1 cellular context compared by ENCODE assay signal in the genomic region with DNA sequence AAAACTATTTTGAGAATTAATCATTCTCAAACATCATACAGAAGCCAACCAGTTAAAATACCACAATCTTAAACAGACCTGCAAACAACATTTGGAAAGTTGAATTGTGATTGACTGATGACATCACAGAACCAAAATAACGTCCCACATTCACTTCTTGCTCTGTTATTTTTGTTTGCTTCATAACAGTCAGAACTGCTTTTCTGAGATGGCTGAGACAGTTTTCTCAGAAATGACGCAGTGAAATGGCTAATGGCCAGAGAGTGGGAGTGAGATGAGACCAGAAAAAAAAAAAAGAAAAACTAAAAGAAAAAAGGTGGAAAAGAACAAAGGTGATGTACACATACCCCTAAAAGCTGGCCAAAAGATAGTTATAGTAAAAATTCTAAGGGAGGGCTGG.
A peak's percentile ranks its signal among the peaks of the same experiment; 100 is the strongest.
TF ChIP-seq lines count a peak whose summit lies in the region.

No MANE protein-coding gene starts in this region.

TF ChIP-seq in GM12878, 131 proteins besides CTCF, POLR2A, EP300 and RAD21:
- TF ChIP-seq MEF2A (IDR thresholded peaks at IDR 0.05; ENCODE audit: insufficient read depth, low read depth, low read length) (0 out of 2 replicates have a peak, but pooled peaks have one; percentile 43), CHD1 (IDR thresholded peaks at IDR 0.05; ENCODE audit: low read depth, low read length) (no peak), POLR2AphosphoS5 (IDR thresholded peaks at IDR 0.05; ENCODE audit: low read length) (no peak), FOXM1 (IDR thresholded peaks at IDR 0.05; ENCODE audit: low read depth, low read length) (peak; percentile 36; the same call in 1 of the 2 replicates), ATF7 (IDR thresholded peaks at IDR 0.05; ENCODE audit: low read depth) (peak; percentile 45; the same call in 1 of the 2 replicates), CREM (IDR thresholded peaks at IDR 0.05; ENCODE audit: low read depth) (peak; percentile 83), CEBPB (IDR thresholded peaks at IDR 0.05; ENCODE audit: borderline replicate concordance in 1 of 2, low read depth in 2 of 2, low read length in 2 of 2) (no peak), NBN (IDR thresholded peaks at IDR 0.05) (no peak), SMAD5 (IDR thresholded peaks at IDR 0.05; ENCODE audit: low read depth) (no peak), RUNX3 (IDR thresholded peaks at IDR 0.05; ENCODE audit: low read length) (peak; percentile 46; the same call in 1 of the 2 replicates), CREB1 (IDR thresholded peaks at IDR 0.05; ENCODE audit: low read depth) (peak; percentile 88), ZNF217 (IDR thresholded peaks at IDR 0.05) (no peak), ZBED1 (IDR thresholded peaks at IDR 0.05; ENCODE audit: borderline replicate concordance) (0 out of 2 replicates have a peak, but pooled peaks have one; percentile 36), EED (IDR thresholded peaks at IDR 0.05; ENCODE audit: low read depth) (no peak), JUNB (IDR thresholded peaks at IDR 0.05) (0 out of 2 replicates have a peak, but pooled peaks have one; percentile 43), TARDBP (IDR thresholded peaks at IDR 0.05; ENCODE audit: borderline replicate concordance) (no peak), MYC (IDR thresholded peaks at IDR 0.05; ENCODE audit: insufficient read depth, insufficient read length, insufficient replicate concordance, low read length, severe bottlenecking) (no peak), NFIC (IDR thresholded peaks at IDR 0.05; ENCODE audit: low read depth, low read length) (peak; percentile 50; the same call in 1 of the 2 replicates)
- TF ChIP-seq, protein P1, sequence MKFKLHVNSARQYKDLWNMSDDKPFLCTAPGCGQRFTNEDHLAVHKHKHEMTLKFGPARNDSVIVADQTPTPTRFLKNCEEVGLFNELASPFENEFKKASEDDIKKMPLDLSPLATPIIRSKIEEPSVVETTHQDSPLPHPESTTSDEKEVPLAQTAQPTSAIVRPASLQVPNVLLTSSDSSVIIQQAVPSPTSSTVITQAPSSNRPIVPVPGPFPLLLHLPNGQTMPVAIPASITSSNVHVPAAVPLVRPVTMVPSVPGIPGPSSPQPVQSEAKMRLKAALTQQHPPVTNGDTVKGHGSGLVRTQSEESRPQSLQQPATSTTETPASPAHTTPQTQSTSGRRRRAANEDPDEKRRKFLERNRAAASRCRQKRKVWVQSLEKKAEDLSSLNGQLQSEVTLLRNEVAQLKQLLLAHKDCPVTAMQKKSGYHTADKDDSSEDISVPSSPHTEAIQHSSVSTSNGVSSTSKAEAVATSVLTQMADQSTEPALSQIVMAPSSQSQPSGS (IDR thresholded peaks at IDR 0.05; ENCODE audit: low read length): peak; percentile 37; the same call in 1 of the 2 replicates
- TF ChIP-seq, protein P2, sequence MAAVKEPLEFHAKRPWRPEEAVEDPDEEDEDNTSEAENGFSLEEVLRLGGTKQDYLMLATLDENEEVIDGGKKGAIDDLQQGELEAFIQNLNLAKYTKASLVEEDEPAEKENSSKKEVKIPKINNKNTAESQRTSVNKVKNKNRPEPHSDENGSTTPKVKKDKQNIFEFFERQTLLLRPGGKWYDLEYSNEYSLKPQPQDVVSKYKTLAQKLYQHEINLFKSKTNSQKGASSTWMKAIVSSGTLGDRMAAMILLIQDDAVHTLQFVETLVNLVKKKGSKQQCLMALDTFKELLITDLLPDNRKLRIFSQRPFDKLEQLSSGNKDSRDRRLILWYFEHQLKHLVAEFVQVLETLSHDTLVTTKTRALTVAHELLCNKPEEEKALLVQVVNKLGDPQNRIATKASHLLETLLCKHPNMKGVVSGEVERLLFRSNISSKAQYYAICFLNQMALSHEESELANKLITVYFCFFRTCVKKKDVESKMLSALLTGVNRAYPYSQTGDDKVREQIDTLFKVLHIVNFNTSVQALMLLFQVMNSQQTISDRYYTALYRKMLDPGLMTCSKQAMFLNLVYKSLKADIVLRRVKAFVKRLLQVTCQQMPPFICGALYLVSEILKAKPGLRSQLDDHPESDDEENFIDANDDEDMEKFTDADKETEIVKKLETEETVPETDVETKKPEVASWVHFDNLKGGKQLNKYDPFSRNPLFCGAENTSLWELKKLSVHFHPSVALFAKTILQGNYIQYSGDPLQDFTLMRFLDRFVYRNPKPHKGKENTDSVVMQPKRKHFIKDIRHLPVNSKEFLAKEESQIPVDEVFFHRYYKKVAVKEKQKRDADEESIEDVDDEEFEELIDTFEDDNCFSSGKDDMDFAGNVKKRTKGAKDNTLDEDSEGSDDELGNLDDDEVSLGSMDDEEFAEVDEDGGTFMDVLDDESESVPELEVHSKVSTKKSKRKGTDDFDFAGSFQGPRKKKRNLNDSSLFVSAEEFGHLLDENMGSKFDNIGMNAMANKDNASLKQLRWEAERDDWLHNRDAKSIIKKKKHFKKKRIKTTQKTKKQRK (IDR thresholded peaks at IDR 0.05; ENCODE audit: low read depth, low read length): no peak
- TF ChIP-seq, protein P3, sequence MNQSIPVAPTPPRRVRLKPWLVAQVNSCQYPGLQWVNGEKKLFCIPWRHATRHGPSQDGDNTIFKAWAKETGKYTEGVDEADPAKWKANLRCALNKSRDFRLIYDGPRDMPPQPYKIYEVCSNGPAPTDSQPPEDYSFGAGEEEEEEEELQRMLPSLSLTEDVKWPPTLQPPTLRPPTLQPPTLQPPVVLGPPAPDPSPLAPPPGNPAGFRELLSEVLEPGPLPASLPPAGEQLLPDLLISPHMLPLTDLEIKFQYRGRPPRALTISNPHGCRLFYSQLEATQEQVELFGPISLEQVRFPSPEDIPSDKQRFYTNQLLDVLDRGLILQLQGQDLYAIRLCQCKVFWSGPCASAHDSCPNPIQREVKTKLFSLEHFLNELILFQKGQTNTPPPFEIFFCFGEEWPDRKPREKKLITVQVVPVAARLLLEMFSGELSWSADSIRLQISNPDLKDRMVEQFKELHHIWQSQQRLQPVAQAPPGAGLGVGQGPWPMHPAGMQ (IDR thresholded peaks at IDR 0.05; ENCODE audit: borderline replicate concordance): no peak
